Comparison of ENCODE assay signal across 7 cellular contexts in genomic region chr16:20595694-20596093, GRCh38. TPM values are rescaled to one million over a fixed set of nuclear protein-coding genes. Genes with fewer than 3 reads are reported as not detected.
"Had no signal": no experiment of that assay in that cellular context is flagged by ENCODE, and none has a peak within 500 bp of the region (broad histone marks: within the 10 kb centered on the region; RNA-seq: fewer than 3 reads in every experiment).

No MANE protein-coding gene starts in this region.

RNA-seq across cellular contexts. Expression of gene ACSM2B, which starts 19.5 kb away (rescaled TPM):
- total RNA-seq: subcutaneous adipose tissue, temporal lobe, thoracic aorta, transverse colon, upper lobe of right lung, ureter, vagina had no signal
